In the genomic region with DNA sequence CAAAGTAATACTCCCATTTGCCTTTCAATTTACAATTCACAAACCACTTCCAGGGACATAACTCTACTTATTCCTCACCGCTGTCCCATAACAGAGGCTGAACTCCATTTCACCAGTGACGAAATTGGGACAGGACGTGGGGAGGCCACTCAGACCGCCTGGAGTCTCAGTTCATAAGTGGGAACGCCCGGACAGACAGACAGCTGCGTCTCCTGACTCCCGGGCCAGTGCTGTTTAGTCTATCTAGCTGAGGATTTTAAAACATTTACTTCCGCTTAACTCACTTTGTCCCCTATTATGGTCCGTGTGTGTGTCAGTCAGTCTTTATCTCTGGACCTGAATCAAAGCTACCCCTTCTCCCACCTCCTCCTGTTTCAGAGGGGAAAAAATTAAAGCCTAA, we compare ENCODE assay signal across 22 cellular contexts.
DNase-seq lines count a peak whose midpoint lies in the region; ATAC-seq and TF ChIP-seq lines count a peak whose summit lies in the region.
"Had no signal": no experiment of that assay in that cellular context is flagged by ENCODE, and none has a peak within 500 bp of the region (broad histone marks: within the 10 kb centered on the region; RNA-seq: fewer than 3 reads in every experiment).

No MANE protein-coding gene starts in this region.

- no peaks in the 10 kb centered on the region for H3F3A ChIP-seq in Loucy (ENCODE audit: low read depth)

- H3K4me1 ChIP-seq in Loucy (ENCODE audit: insufficient read depth, low read length, poor library complexity, severe bottlenecking) (peaks cover 32% of the 10 kb centered on the region), HAP-1 (no peaks in the 10 kb centered on the region), vagina (no peaks in the 10 kb centered on the region)
- H3K4me1 ChIP-seq: breast epithelium, right lobe of liver had no signal

- H3K4me3 ChIP-seq in Loucy (ENCODE audit: low read length, poor library complexity, severe bottlenecking) (no peak overlapping the region), HAP-1 (no peak overlapping the region), vagina (no peak overlapping the region)
- H3K4me3 ChIP-seq: breast epithelium, right lobe of liver had no signal

- TF ChIP-seq CTCF in Loucy (conservative IDR thresholded peaks at IDR 0.05; ENCODE audit: low read length) (no peak), chondrocyte (IDR thresholded peaks at IDR 0.05) (no peak), nephron (IDR thresholded peaks at IDR 0.05; ENCODE audit: unreplicated experiment in 3 of 3) (no peak), vagina (IDR thresholded peaks at IDR 0.05) (no peak)

- peak; percentile 69 for DNase-seq in DMS53 (lab: John Stamatoyannopoulos, UW)
- no peak for DNase-seq in chondrocyte (ENCODE audit: low spot score)
- no peak for DNase-seq in HAP-1 (ENCODE audit: low spot score in 2 of 2)
- DNase-seq in stimulated activated naive CD4-positive, alpha-beta T cell (lab: John Stamatoyannopoulos, UW) = no peak
- DNase-seq in vagina (ENCODE audit: extremely low spot score in 2 of 2) = no peak
- DNase-seq: CD4-positive, CD25-positive, alpha-beta regulatory T cell; cortex of kidney; glutamatergic neuron; HFFc6; midbrain; NCI-H1092 treated with DMSO at 0.1 percent for 48 hours; NCI-H1930; NCI-H226; NCI-H82; nephron progenitor cell; right lobe of liver; WERI-Rb-1 had no signal

- no peaks in the 10 kb centered on the region for H3K79me2 ChIP-seq in Loucy (ENCODE audit: insufficient read depth, low read length)

- no peaks in the 10 kb centered on the region for H3K9me3 Mint-ChIP-seq in chondrocyte (ENCODE audit: low read depth)
- no peaks in the 10 kb centered on the region for H3K9me3 Mint-ChIP-seq in nephron
- H3K9me3 Mint-ChIP-seq: CD4-positive, CD25-positive, alpha-beta regulatory T cell; HFFc6; nephron progenitor cell had no signal

- no peaks in the 10 kb centered on the region for H4K20me1 ChIP-seq in Loucy (ENCODE audit: insufficient read depth, low read length, poor library complexity, severe bottlenecking)

- ATAC-seq in GM19397 (IDR thresholded peaks at IDR 0.05; ENCODE audit: unreplicated experiment) = no peak
- ATAC-seq: left lobe of liver had no signal

- no peaks in the 10 kb centered on the region for H3K27me3 Mint-ChIP-seq in chondrocyte (ENCODE audit: low read depth)
- H3K27me3 Mint-ChIP-seq in nephron (ENCODE audit: low read depth) = no peaks in the 10 kb centered on the region

- no peak overlapping the region for H3K27ac ChIP-seq in vagina
- H3K27ac ChIP-seq: breast epithelium, right lobe of liver, WERI-Rb-1 had no signal

- TF ChIP-seq POLR2A in vagina (IDR thresholded peaks at IDR 0.05) = no peak

- peak overlapping the region; percentile 16; the same call in 1 of the 2 replicates for H2AFZ ChIP-seq in Loucy (ENCODE audit: low read length)

- H3K27ac Mint-ChIP-seq in chondrocyte (ENCODE audit: unreplicated experiment) = peak overlapping the region; percentile 64
- H3K27ac Mint-ChIP-seq in nephron = peak overlapping the region; percentile 95 to 97 (median 96)
- H3K27ac Mint-ChIP-seq: HFFc6, nephron progenitor cell had no signal

- H3K36me3 ChIP-seq in Loucy (ENCODE audit: insufficient read depth, low read length) (no peaks in the 10 kb centered on the region), HAP-1 (replicated peaks) (no peaks in the 10 kb centered on the region), vagina (no peaks in the 10 kb centered on the region)
- H3K36me3 ChIP-seq: breast epithelium, right lobe of liver, WERI-Rb-1 had no signal

- H3K4me1 Mint-ChIP-seq in chondrocyte (ENCODE audit: low read depth) = peaks cover 54% of the 10 kb centered on the region
- H3K4me1 Mint-ChIP-seq in nephron = peaks cover 61% of the 10 kb centered on the region

- in situ Hi-C loops in HAP-1 (cut with MboI; ENCODE audit: low sequenced_read_pairs) = no loop called here

- H3K9me3 ChIP-seq in Loucy (ENCODE audit: insufficient read depth, low read depth, low read length) (no peaks in the 10 kb centered on the region), HAP-1 (no peaks in the 10 kb centered on the region), vagina (no peaks in the 10 kb centered on the region)
- H3K9me3 ChIP-seq: breast epithelium, right lobe of liver had no signal

- H3K27me3 ChIP-seq in Loucy (ENCODE audit: insufficient read depth, low read length, poor library complexity, severe bottlenecking) = no peaks in the 10 kb centered on the region
- no peaks in the 10 kb centered on the region for H3K27me3 ChIP-seq in HAP-1 (ENCODE audit: low read depth)
- H3K27me3 ChIP-seq in vagina = no peaks in the 10 kb centered on the region
- H3K27me3 ChIP-seq: breast epithelium, right lobe of liver had no signal

- intact Hi-C loops in vagina (cut with DNase I) = no loop called here

- no peak overlapping the region for H3K9ac ChIP-seq in Loucy (ENCODE audit: low read depth, low read length, poor library complexity, severe bottlenecking)

- H3K36me3 Mint-ChIP-seq in chondrocyte (ENCODE audit: low read depth) = no peaks in the 10 kb centered on the region
- no peaks in the 10 kb centered on the region for H3K36me3 Mint-ChIP-seq in nephron (ENCODE audit: low read depth)
- H3K36me3 Mint-ChIP-seq: CD4-positive, CD25-positive, alpha-beta regulatory T cell had no signal

- H3K9me2 ChIP-seq in Loucy (replicated peaks; ENCODE audit: low read depth, low read length) = no peaks in the 10 kb centered on the region

- no peak overlapping the region for H3K4me2 ChIP-seq in Loucy (ENCODE audit: low read depth, low read length, poor library complexity, severe bottlenecking)

- H3K4me3 Mint-ChIP-seq in chondrocyte (ENCODE audit: unreplicated experiment) (no peak overlapping the region), nephron (no peak overlapping the region)
- H3K4me3 Mint-ChIP-seq: CD4-positive, CD25-positive, alpha-beta regulatory T cell; HFFc6; nephron progenitor cell had no signal
